1 cellular context compared by ENCODE assay signal in the genomic region with DNA sequence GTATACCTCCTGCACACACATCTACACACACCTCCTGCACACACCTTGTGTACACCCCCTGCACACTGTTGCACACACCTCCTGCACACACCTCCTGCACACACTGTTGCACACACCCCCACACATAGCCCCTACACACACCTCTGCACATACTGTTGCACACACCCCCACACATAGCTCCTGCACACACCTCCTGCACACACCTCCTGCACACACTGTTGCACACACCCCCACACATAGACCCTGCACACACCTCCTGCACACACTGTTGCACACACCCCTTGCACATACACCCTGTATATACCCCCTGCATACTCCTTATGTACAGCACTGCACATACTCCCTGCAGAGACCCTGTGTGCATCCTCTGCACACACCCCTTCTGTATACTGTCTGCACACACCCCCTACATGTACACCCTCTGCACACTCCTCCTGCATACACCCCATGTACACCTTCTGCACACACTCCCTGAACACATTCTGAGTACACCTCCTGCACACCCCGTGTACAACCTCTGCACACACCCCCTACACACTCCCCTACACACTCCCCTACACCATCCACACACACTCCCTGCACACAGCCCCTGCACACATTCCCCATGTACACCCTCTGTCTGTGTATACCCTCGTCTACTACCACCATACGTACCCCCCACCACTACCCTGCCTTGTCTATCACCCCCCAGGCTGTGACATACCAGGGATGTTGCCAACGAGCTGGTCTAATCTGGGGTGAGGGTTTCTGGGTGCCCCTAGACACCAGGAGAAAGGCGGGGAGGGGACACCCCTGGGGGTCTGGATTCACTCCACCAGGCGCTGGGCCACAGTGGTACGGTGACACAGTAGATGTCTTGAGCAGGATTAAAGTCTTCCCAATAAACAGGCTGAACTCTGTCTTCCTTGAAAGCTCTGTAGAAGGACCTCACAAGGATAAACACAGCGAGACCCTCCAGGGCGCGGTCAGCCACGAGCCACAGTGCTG.
TF ChIP-seq lines count a peak whose summit lies in the region.

No MANE protein-coding gene starts in this region.

TF ChIP-seq in HEK293, 187 proteins besides CTCF, POLR2A, EP300 and RAD21 (continued from another document and continues in another):
- TF ChIP-seq, protein P1, sequence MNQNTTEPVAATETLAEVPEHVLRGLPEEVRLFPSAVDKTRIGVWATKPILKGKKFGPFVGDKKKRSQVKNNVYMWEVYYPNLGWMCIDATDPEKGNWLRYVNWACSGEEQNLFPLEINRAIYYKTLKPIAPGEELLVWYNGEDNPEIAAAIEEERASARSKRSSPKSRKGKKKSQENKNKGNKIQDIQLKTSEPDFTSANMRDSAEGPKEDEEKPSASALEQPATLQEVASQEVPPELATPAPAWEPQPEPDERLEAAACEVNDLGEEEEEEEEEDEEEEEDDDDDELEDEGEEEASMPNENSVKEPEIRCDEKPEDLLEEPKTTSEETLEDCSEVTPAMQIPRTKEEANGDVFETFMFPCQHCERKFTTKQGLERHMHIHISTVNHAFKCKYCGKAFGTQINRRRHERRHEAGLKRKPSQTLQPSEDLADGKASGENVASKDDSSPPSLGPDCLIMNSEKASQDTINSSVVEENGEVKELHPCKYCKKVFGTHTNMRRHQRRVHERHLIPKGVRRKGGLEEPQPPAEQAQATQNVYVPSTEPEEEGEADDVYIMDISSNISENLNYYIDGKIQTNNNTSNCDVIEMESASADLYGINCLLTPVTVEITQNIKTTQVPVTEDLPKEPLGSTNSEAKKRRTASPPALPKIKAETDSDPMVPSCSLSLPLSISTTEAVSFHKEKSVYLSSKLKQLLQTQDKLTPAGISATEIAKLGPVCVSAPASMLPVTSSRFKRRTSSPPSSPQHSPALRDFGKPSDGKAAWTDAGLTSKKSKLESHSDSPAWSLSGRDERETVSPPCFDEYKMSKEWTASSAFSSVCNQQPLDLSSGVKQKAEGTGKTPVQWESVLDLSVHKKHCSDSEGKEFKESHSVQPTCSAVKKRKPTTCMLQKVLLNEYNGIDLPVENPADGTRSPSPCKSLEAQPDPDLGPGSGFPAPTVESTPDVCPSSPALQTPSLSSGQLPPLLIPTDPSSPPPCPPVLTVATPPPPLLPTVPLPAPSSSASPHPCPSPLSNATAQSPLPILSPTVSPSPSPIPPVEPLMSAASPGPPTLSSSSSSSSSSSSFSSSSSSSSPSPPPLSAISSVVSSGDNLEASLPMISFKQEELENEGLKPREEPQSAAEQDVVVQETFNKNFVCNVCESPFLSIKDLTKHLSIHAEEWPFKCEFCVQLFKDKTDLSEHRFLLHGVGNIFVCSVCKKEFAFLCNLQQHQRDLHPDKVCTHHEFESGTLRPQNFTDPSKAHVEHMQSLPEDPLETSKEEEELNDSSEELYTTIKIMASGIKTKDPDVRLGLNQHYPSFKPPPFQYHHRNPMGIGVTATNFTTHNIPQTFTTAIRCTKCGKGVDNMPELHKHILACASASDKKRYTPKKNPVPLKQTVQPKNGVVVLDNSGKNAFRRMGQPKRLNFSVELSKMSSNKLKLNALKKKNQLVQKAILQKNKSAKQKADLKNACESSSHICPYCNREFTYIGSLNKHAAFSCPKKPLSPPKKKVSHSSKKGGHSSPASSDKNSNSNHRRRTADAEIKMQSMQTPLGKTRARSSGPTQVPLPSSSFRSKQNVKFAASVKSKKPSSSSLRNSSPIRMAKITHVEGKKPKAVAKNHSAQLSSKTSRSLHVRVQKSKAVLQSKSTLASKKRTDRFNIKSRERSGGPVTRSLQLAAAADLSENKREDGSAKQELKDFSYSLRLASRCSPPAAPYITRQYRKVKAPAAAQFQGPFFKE (tag by site-specific recombination; IDR thresholded peaks at IDR 0.05; ENCODE audit: borderline replicate concordance): no peak
- TF ChIP-seq ZNF621 (tag by site-specific recombination; IDR thresholded peaks at IDR 0.05) (0 out of 2 replicates have a peak, but pooled peaks have one; percentile 52), ZNF366 (tag by site-specific recombination; conservative IDR thresholded peaks at IDR 0.05) (no peak), ZNF416 (tag by site-specific recombination; IDR thresholded peaks at IDR 0.05) (no peak), OSR2 (tag by site-specific recombination; IDR thresholded peaks at IDR 0.05) (no peak), KLF9 (tag by site-specific recombination; IDR thresholded peaks at IDR 0.05; ENCODE audit: low read depth) (peak; percentile 50), ZNF169 (tag by site-specific recombination; IDR thresholded peaks at IDR 0.05) (no peak), ZNF239 (tag by site-specific recombination; IDR thresholded peaks at IDR 0.05) (no peak), SP3 (tag by site-specific recombination; IDR thresholded peaks at IDR 0.05) (no peak), ZNF423 (tag by site-specific recombination; IDR thresholded peaks at IDR 0.05) (no peak), ZNF596 (tag by site-specific recombination; IDR thresholded peaks at IDR 0.05) (no peak), ZNF211 (tag by site-specific recombination; IDR thresholded peaks at IDR 0.05; ENCODE audit: low read depth) (no peak), ZFHX2 (tag by site-specific recombination; conservative IDR thresholded peaks at IDR 0.05) (peak; percentile 83), ZNF175 (tag by site-specific recombination; IDR thresholded peaks at IDR 0.05) (no peak), GLI4 (tag by site-specific recombination; IDR thresholded peaks at IDR 0.05) (no peak), ZNF785 (tag by site-specific recombination; IDR thresholded peaks at IDR 0.05) (no peak), ZNF501 (tag by site-specific recombination; IDR thresholded peaks at IDR 0.05) (no peak), ZNF2 (tag by site-specific recombination; IDR thresholded peaks at IDR 0.05) (no peak), ZNF610 (tag by site-specific recombination; IDR thresholded peaks at IDR 0.05; ENCODE audit: borderline replicate concordance) (no peak), ZNF114 (tag by site-specific recombination; IDR thresholded peaks at IDR 0.05) (no peak), TRIM28 (IDR thresholded peaks at IDR 0.05; ENCODE audit: borderline replicate concordance, low read length) (no peak), ZNF677 (tag by site-specific recombination; IDR thresholded peaks at IDR 0.05) (no peak)
- TF ChIP-seq, protein P2, sequence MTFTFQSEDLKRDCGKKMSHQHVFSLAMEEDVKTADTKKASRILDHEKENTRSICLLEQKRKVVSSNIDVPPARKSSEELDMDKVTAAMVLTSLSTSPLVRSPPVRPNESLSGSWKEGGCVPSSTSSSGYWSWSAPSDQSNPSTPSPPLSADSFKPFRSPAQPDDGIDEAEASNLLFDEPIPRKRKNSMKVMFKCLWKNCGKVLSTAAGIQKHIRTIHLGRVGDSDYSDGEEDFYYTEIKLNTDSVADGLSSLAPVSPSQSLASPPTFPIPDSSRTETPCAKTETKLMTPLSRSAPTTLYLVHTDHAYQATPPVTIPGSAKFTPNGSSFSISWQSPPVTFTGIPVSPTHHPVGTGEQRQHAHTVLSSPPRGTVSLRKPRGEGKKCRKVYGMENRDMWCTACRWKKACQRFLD (tag by site-specific recombination; IDR thresholded peaks at IDR 0.05): no peak
- TF ChIP-seq, protein P3, sequence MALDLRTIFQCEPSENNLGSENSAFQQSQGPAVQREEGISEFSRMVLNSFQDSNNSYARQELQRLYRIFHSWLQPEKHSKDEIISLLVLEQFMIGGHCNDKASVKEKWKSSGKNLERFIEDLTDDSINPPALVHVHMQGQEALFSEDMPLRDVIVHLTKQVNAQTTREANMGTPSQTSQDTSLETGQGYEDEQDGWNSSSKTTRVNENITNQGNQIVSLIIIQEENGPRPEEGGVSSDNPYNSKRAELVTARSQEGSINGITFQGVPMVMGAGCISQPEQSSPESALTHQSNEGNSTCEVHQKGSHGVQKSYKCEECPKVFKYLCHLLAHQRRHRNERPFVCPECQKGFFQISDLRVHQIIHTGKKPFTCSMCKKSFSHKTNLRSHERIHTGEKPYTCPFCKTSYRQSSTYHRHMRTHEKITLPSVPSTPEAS (tag by site-specific recombination; IDR thresholded peaks at IDR 0.05): peak; percentile 96
- TF ChIP-seq, protein P4, sequence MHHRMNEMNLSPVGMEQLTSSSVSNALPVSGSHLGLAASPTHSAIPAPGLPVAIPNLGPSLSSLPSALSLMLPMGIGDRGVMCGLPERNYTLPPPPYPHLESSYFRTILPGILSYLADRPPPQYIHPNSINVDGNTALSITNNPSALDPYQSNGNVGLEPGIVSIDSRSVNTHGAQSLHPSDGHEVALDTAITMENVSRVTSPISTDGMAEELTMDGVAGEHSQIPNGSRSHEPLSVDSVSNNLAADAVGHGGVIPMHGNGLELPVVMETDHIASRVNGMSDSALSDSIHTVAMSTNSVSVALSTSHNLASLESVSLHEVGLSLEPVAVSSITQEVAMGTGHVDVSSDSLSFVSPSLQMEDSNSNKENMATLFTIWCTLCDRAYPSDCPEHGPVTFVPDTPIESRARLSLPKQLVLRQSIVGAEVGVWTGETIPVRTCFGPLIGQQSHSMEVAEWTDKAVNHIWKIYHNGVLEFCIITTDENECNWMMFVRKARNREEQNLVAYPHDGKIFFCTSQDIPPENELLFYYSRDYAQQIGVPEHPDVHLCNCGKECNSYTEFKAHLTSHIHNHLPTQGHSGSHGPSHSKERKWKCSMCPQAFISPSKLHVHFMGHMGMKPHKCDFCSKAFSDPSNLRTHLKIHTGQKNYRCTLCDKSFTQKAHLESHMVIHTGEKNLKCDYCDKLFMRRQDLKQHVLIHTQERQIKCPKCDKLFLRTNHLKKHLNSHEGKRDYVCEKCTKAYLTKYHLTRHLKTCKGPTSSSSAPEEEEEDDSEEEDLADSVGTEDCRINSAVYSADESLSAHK (tag by site-specific recombination; IDR thresholded peaks at IDR 0.05): peak; percentile 50; the same call in 1 of the 2 replicates
- TF ChIP-seq, protein P5, sequence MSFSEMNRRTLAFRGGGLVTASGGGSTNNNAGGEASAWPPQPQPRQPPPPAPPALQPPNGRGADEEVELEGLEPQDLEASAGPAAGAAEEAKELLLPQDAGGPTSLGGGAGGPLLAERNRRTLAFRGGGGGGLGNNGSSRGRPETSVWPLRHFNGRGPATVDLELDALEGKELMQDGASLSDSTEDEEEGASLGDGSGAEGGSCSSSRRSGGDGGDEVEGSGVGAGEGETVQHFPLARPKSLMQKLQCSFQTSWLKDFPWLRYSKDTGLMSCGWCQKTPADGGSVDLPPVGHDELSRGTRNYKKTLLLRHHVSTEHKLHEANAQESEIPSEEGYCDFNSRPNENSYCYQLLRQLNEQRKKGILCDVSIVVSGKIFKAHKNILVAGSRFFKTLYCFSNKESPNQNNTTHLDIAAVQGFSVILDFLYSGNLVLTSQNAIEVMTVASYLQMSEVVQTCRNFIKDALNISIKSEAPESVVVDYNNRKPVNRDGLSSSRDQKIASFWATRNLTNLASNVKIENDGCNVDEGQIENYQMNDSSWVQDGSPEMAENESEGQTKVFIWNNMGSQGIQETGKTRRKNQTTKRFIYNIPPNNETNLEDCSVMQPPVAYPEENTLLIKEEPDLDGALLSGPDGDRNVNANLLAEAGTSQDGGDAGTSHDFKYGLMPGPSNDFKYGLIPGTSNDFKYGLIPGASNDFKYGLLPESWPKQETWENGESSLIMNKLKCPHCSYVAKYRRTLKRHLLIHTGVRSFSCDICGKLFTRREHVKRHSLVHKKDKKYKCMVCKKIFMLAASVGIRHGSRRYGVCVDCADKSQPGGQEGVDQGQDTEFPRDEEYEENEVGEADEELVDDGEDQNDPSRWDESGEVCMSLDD (tag by site-specific recombination; IDR thresholded peaks at IDR 0.05): no peak
- TF ChIP-seq, protein P6, sequence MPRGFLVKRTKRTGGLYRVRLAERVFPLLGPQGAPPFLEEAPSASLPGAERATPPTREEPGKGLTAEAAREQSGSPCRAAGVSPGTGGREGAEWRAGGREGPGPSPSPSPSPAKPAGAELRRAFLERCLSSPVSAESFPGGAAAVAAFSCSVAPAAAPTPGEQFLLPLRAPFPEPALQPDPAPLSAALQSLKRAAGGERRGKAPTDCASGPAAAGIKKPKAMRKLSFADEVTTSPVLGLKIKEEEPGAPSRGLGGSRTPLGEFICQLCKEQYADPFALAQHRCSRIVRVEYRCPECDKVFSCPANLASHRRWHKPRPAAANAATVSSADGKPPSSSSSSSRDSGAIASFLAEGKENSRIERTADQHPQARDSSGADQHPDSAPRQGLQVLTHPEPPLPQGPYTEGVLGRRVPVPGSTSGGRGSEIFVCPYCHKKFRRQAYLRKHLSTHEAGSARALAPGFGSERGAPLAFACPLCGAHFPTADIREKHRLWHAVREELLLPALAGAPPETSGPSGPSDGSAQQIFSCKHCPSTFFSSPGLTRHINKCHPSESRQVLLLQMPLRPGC (tag by site-specific recombination; IDR thresholded peaks at IDR 0.05): no peak
- TF ChIP-seq, protein P7, sequence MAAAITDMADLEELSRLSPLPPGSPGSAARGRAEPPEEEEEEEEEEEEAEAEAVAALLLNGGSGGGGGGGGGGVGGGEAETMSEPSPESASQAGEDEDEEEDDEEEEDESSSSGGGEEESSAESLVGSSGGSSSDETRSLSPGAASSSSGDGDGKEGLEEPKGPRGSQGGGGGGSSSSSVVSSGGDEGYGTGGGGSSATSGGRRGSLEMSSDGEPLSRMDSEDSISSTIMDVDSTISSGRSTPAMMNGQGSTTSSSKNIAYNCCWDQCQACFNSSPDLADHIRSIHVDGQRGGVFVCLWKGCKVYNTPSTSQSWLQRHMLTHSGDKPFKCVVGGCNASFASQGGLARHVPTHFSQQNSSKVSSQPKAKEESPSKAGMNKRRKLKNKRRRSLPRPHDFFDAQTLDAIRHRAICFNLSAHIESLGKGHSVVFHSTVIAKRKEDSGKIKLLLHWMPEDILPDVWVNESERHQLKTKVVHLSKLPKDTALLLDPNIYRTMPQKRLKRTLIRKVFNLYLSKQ (tag by site-specific recombination; IDR thresholded peaks at IDR 0.05; ENCODE audit: borderline replicate concordance): no peak
- TF ChIP-seq, protein P8, sequence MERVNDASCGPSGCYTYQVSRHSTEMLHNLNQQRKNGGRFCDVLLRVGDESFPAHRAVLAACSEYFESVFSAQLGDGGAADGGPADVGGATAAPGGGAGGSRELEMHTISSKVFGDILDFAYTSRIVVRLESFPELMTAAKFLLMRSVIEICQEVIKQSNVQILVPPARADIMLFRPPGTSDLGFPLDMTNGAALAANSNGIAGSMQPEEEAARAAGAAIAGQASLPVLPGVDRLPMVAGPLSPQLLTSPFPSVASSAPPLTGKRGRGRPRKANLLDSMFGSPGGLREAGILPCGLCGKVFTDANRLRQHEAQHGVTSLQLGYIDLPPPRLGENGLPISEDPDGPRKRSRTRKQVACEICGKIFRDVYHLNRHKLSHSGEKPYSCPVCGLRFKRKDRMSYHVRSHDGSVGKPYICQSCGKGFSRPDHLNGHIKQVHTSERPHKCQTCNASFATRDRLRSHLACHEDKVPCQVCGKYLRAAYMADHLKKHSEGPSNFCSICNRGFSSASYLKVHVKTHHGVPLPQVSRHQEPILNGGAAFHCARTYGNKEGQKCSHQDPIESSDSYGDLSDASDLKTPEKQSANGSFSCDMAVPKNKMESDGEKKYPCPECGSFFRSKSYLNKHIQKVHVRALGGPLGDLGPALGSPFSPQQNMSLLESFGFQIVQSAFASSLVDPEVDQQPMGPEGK (tag by site-specific recombination; IDR thresholded peaks at IDR 0.05): no peak
